ENCODE assay signal across 23 cellular contexts in the genomic region with DNA sequence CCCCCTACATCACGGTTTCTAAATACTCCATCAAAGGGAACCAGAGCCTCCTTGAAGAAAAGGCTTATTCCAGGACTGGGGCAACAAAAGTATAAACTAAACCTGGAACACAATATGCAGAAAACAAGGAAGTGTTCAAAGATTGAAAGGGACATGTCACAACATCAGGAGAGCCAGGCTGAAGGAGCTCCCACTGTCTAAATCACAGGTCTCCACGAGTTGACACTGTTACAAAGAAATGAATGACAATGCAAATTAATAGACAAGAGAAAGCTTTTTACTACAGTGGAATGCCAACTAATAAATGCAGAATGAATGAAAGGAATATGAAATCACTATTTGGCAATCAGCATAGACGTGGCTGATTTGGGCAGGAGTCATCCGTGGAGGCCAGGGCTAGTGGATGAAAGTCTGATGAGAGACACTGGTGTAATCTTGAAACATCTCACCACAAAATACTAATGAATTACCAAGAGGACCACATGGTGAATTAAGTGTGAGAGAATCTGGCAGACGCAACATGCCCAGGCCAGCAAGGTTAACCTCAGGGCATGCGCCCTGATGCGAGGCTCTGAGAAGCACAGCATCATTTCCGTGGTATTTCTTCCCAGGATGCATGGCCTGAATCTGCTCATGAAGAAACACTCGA.
A peak's percentile ranks its signal among the peaks of the same experiment; 100 is the strongest.
DNase-seq lines count a peak whose midpoint lies in the region; ATAC-seq and TF ChIP-seq lines count a peak whose summit lies in the region.
"Had no signal": no experiment of that assay in that cellular context is flagged by ENCODE, and none has a peak within 500 bp of the region (broad histone marks: within the 10 kb centered on the region; RNA-seq: fewer than 3 reads in every experiment).

No MANE protein-coding gene starts in this region.

- H3K9ac ChIP-seq in fibroblast of lung (ENCODE audit: insufficient read depth, low read length) (no peak overlapping the region), skeletal muscle satellite cell (ENCODE audit: low read depth, low read length) (peak overlapping the region; percentile 36)
- H3K9ac ChIP-seq: parathyroid adenoma had no signal

- H4K20me1 ChIP-seq in fibroblast of lung (ENCODE audit: control insufficient read depth, extremely low read depth, insufficient read depth, low read length) = no peaks in the 10 kb centered on the region

- H3K4me1 ChIP-seq in fibroblast of lung (ENCODE audit: control insufficient read depth, extremely low read depth, insufficient read depth, low read length) (no peaks in the 10 kb centered on the region), skeletal muscle satellite cell (ENCODE audit: control insufficient read depth, insufficient read depth, low read length) (peaks cover 18% of the 10 kb centered on the region)
- H3K4me1 ChIP-seq: HAP-1, left lung, parathyroid adenoma had no signal

- H3K27ac ChIP-seq in RWPE1 (peak overlapping the region; percentile 70), fibroblast of lung (ENCODE audit: insufficient read depth, low read length) (no peak overlapping the region)
- H3K27ac ChIP-seq: C4-2B, left lung, parathyroid adenoma, testis, VCaP had no signal

- peaks cover 5 to 7% of the 10 kb centered on the region in 2 donors for H3K27me3 Mint-ChIP-seq in natural killer cell treated with Interleukin-12 subunit alpha and Interleukin-12 subunit beta and Interleukin-15 and Interleukin-18, amount 100 ng/mL, for 72 hours
- H3K27me3 Mint-ChIP-seq: activated CD4-positive, alpha-beta memory T cell treated with anti-CD3 and anti-CD28 coated beads, Interleukin-2, amount 10 ng/mL, durations not matched to agents 7 days and 5 days had no signal

- H3K9me3 ChIP-seq in fibroblast of lung (ENCODE audit: control insufficient read depth, insufficient read depth, low read depth, low read length) (no peaks in the 10 kb centered on the region), skeletal muscle satellite cell (replicated peaks; ENCODE audit: low read length) (no peaks in the 10 kb centered on the region)
- H3K9me3 ChIP-seq: HAP-1, left lung, testis had no signal

- TF ChIP-seq CTCF in RWPE1 (conservative IDR thresholded peaks at IDR 0.05; ENCODE audit: low read depth) (no peak), fibroblast of lung (conservative IDR thresholded peaks at IDR 0.05 in 1 of 2, IDR thresholded peaks at IDR 0.05 in 1 of 2; ENCODE audit: low read depth in 1 of 2, low read length in 2 of 2) (no peak)

- ATAC-seq in GM21360 (IDR thresholded peaks at IDR 0.05; ENCODE audit: unreplicated experiment) = no peak
- no peak for ATAC-seq in natural killer cell treated with Interleukin-12 subunit alpha and Interleukin-12 subunit beta and Interleukin-15 and Interleukin-18, amount 100 ng/mL, for 72 hours
- ATAC-seq: activated T-cell treated with anti-CD3 and anti-CD28 coated beads, Interleukin-2, amount 50 U/mL, for 4 hours; left lung had no signal

- H3K79me2 ChIP-seq in fibroblast of lung (ENCODE audit: control insufficient read depth, insufficient read depth, low read length) = no peaks in the 10 kb centered on the region
- H3K79me2 ChIP-seq: parathyroid adenoma had no signal

- H3K36me3 ChIP-seq in fibroblast of lung (ENCODE audit: control insufficient read depth, insufficient read depth, low read length) (no peaks in the 10 kb centered on the region), skeletal muscle satellite cell (ENCODE audit: insufficient read depth, low read length) (no peaks in the 10 kb centered on the region)
- H3K36me3 ChIP-seq: HAP-1, left lung had no signal

- H3K36me3 Mint-ChIP-seq in natural killer cell treated with Interleukin-12 subunit alpha and Interleukin-12 subunit beta and Interleukin-15 and Interleukin-18, amount 100 ng/mL, for 72 hours = no peaks in the 10 kb centered on the region
- H3K36me3 Mint-ChIP-seq: activated naive CD4-positive, alpha-beta T cell treated with anti-CD3 and anti-CD28 coated beads, Interleukin-2, amount 50 U/mL, for 24 hours had no signal

- H2AFZ ChIP-seq in fibroblast of lung (ENCODE audit: low read length) = no peak overlapping the region
- H2AFZ ChIP-seq: parathyroid adenoma had no signal

- POLR2A ChIA-PET in RWPE1 (lab: Yijun Ruan, JAX; ENCODE audit: low non-redundant PET) = no interaction called here

- CTCF ChIA-PET in RWPE1 (lab: Yijun Ruan, JAX) = no interaction called here

- H3K4me3 ChIP-seq in fibroblast of lung (replicated peaks in 1 of 4; ENCODE audit: control extremely low read depth in 1 of 4, insufficient read depth in 1 of 4, low read depth in 3 of 4, low read length in 4 of 4) = no peak overlapping the region
- H3K4me3 ChIP-seq in skeletal muscle satellite cell (ENCODE audit: low read length) = no peak overlapping the region
- H3K4me3 ChIP-seq: HAP-1, left lung, testis had no signal

- no peak overlapping the region for H3K27ac Mint-ChIP-seq in natural killer cell treated with Interleukin-12 subunit alpha and Interleukin-12 subunit beta and Interleukin-15 and Interleukin-18, amount 100 ng/mL, for 72 hours
- H3K27ac Mint-ChIP-seq: activated CD4-positive, alpha-beta memory T cell treated with anti-CD3 and anti-CD28 coated beads, Interleukin-2, amount 10 ng/mL, durations not matched to agents 7 days and 5 days; activated naive CD4-positive, alpha-beta T cell treated with anti-CD3 and anti-CD28 coated beads, Interleukin-2, amount 50 U/mL, for 24 hours had no signal

- H3K9me3 Mint-ChIP-seq in natural killer cell treated with Interleukin-12 subunit alpha and Interleukin-12 subunit beta and Interleukin-15 and Interleukin-18, amount 100 ng/mL, for 72 hours = no peaks in the 10 kb centered on the region
- H3K9me3 Mint-ChIP-seq: activated CD4-positive, alpha-beta memory T cell treated with anti-CD3 and anti-CD28 coated beads, Interleukin-2, amount 10 ng/mL, durations not matched to agents 7 days and 5 days; activated naive CD4-positive, alpha-beta T cell treated with anti-CD3 and anti-CD28 coated beads, Interleukin-2, amount 50 U/mL, for 24 hours; activated T-cell treated with anti-CD3 and anti-CD28 coated beads, Interleukin-2, amount 50 U/mL, for 4 hours had no signal

- peak; percentile 39 for DNase-seq in GM04503 (ENCODE audit: low read depth)
- DNase-seq in RWPE1 (ENCODE audit: low spot score) = peak; percentile 77
- peak; percentile 47 to 70 for DNase-seq in fibroblast of lung (ENCODE audit: low read depth in 2 of 2)
- no peak for DNase-seq in LoVo (ENCODE audit: low spot score)
- DNase-seq in natural killer cell treated with Interleukin-12 subunit alpha and Interleukin-12 subunit beta and Interleukin-15 and Interleukin-18, amount 100 ng/mL, for 72 hours (ENCODE audit: low spot score) = no peak
- DNase-seq: activated CD4-positive, alpha-beta memory T cell treated with anti-CD3 and anti-CD28 coated beads, Interleukin-2, amount 10 ng/mL, durations not matched to agents 7 days and 5 days; activated T-cell treated with anti-CD3 and anti-CD28 coated beads, Interleukin-2, amount 50 U/mL, for 4 hours; DMS 273 treated with DMSO at 0.1 percent for 48 hours; left lung; MM.1S; NCI-H187; NCI-H446 treated with DMSO at 0.1 percent for 48 hours; SHP77; stimulated activated CD4-positive, alpha-beta T cell treated with anti-CD3 and anti-CD28 coated beads, Interleukin-4, amount 100 ng/mL, for 4 hours; stimulated activated CD8-positive, alpha-beta memory T cell treated with anti-CD3 and anti-CD28 coated beads, Interleukin-4, amount 100 ng/mL, for 48 hours; testis had no signal

- no peak overlapping the region for H3K4me3 Mint-ChIP-seq in natural killer cell treated with Interleukin-12 subunit alpha and Interleukin-12 subunit beta and Interleukin-15 and Interleukin-18, amount 100 ng/mL, for 72 hours
- H3K4me3 Mint-ChIP-seq: activated CD4-positive, alpha-beta memory T cell treated with anti-CD3 and anti-CD28 coated beads, Interleukin-2, amount 10 ng/mL, durations not matched to agents 7 days and 5 days; activated naive CD4-positive, alpha-beta T cell treated with anti-CD3 and anti-CD28 coated beads, Interleukin-2, amount 50 U/mL, for 24 hours; activated T-cell treated with anti-CD3 and anti-CD28 coated beads, Interleukin-2, amount 50 U/mL, for 4 hours had no signal

- peaks cover 0 to 2% of the 10 kb centered on the region in 2 donors for H3K4me1 Mint-ChIP-seq in natural killer cell treated with Interleukin-12 subunit alpha and Interleukin-12 subunit beta and Interleukin-15 and Interleukin-18, amount 100 ng/mL, for 72 hours (ENCODE audit: low read depth in 2 of 2)
- H3K4me1 Mint-ChIP-seq: activated CD4-positive, alpha-beta memory T cell treated with anti-CD3 and anti-CD28 coated beads, Interleukin-2, amount 10 ng/mL, durations not matched to agents 7 days and 5 days; activated naive CD4-positive, alpha-beta T cell treated with anti-CD3 and anti-CD28 coated beads, Interleukin-2, amount 50 U/mL, for 24 hours had no signal

- no peak overlapping the region for H3K4me2 ChIP-seq in fibroblast of lung (ENCODE audit: extremely low read depth, insufficient read depth, low read length)
- peak overlapping the region; percentile 8 for H3K4me2 ChIP-seq in skeletal muscle satellite cell (ENCODE audit: low read length)

- H3K27me3 ChIP-seq in fibroblast of lung (ENCODE audit: control insufficient read depth, insufficient read depth, low read length) (no peaks in the 10 kb centered on the region), skeletal muscle satellite cell (ENCODE audit: control insufficient read depth, insufficient read depth, low read length) (no peaks in the 10 kb centered on the region)
- H3K27me3 ChIP-seq: left lung, testis had no signal

Comparison
In these comparisons a context has a peak if more than half of its experiments do, and no peak if none do; other contexts are left out.
1. DNase-seq: peak in GM04503 (single experiment), RWPE1 (single experiment) and fibroblast of lung (2 of 2); none in LoVo (single experiment) and natural killer cell treated with Interleukin-12 subunit alpha and Interleukin-12 subunit beta and Interleukin-15 and Interleukin-18, amount 100 ng/mL, for 72 hours (single experiment).